Comparison of ENCODE assay signal across 24 cellular contexts in the genomic region with DNA sequence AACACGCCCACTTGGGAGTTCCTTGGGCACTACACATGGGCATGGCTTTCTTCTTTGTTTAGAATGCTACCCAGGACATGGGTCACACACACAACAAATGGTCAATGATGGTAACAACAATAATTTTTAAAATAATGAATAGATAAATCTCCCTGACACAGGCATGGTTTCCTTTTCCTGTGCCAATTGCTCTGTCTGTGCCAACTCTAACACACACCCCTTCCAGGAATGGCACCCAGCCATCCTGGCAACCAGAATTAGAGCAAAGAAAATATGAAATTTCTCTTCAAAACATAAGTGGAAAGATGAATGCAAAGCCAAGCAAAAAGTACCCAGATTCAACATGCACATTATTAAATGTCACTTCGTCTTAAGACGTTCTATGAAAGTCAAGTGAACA.
DNase-seq lines count a peak whose midpoint lies in the region; ATAC-seq, FAIRE-seq and TF ChIP-seq lines count a peak whose summit lies in the region.
"Had no signal": no experiment of that assay in that cellular context is flagged by ENCODE, and none has a peak within 500 bp of the region (broad histone marks: within the 10 kb centered on the region; RNA-seq: fewer than 3 reads in every experiment).

No MANE protein-coding gene starts in this region.

- H3K27me3 ChIP-seq in liver (ENCODE audit: control insufficient read depth in 4 of 4, insufficient read depth in 4 of 4, low read length in 3 of 4) (no peaks in the 10 kb centered on the region), HepG2 (ENCODE audit: control insufficient read depth in 1 of 2, insufficient read depth in 2 of 2, low read length in 2 of 2) (no peaks in the 10 kb centered on the region), right lobe of liver (no peaks in the 10 kb centered on the region)
- H3K27me3 ChIP-seq: BLaER1 treated with 17β-estradiol and CSF1 and Interleukin-3, amounts not matched to agents 10 nM and 100 nM had no signal

- intact Hi-C loops in HepG2 (cut with micrococcal nuclease; ENCODE audit: unreplicated experiment) = no loop called here
- intact Hi-C loops in right lobe of liver (cut with DNase I) = no loop called here

- H3K36me3 ChIP-seq in liver (ENCODE audit: control insufficient read depth in 4 of 4, insufficient read depth in 3 of 4, low read depth in 1 of 4, low read length in 3 of 4) = no peaks in the 10 kb centered on the region
- H3K36me3 ChIP-seq in HepG2 (replicated peaks in 1 of 2; ENCODE audit: control insufficient read depth in 1 of 2, insufficient read depth in 2 of 2, low read length in 2 of 2) = no peaks in the 10 kb centered on the region
- no peaks in the 10 kb centered on the region for H3K36me3 ChIP-seq in right lobe of liver
- H3K36me3 ChIP-seq: BLaER1 treated with 17β-estradiol and CSF1 and Interleukin-3, amounts not matched to agents 10 nM and 100 nM had no signal

- no peak for DNase-seq in HepG2 (ENCODE audit: low spot score)
- DNase-seq in NCI-H69 (lab: John Stamatoyannopoulos, UW) = peak; percentile 34
- DNase-seq in right lobe of liver = peak; percentile 28 to 64 (median 54)
- DNase-seq in NCI-H1694 treated with DMSO at 0.1 percent for 48 hours (lab: John Stamatoyannopoulos, UW) = no peak
- DNase-seq: AML-193; CD4-positive, alpha-beta T cell; COR-L47; DMS53; GM23248; H7; MM.1S; NCI-H2029 treated with DMSO at 0.1 percent for 48 hours; NCI-H226; NCI-H524; NCI-H82; Right ventricle myocardium superior; RPMI8226 had no signal

- H3K4me3 ChIP-seq in liver (ENCODE audit: low read depth in 1 of 3, low read length in 3 of 3) = no peak overlapping the region
- no peak overlapping the region for H3K4me3 ChIP-seq in HepG2 (replicated peaks in 1 of 3; ENCODE audit: insufficient read depth in 1 of 3, low read depth in 2 of 3, low read length in 3 of 3)
- no peak overlapping the region for H3K4me3 ChIP-seq in right lobe of liver
- H3K4me3 ChIP-seq: A549; BLaER1 treated with 17β-estradiol and CSF1 and Interleukin-3, amounts not matched to agents 10 nM and 100 nM; GM23248; K562 had no signal

- no peak for TF ChIP-seq RAD21 in liver (IDR thresholded peaks at IDR 0.05)
- TF ChIP-seq RAD21 in HepG2 (CRISPR knock-in tag; IDR thresholded peaks at IDR 0.05) = no peak

- H4K20me1 ChIP-seq in HepG2 (ENCODE audit: insufficient read depth, low read length) = no peaks in the 10 kb centered on the region
- H4K20me1 ChIP-seq: BLaER1 treated with 17β-estradiol and CSF1 and Interleukin-3, amounts not matched to agents 10 nM and 100 nM had no signal

- TF ChIP-seq POLR2A in HepG2 (IDR thresholded peaks at IDR 0.05; ENCODE audit: insufficient read depth in 1 of 2, low read depth in 2 of 2, low read length in 2 of 2) (no peak), right lobe of liver (IDR thresholded peaks at IDR 0.05) (no peak)

- ATAC-seq in HepG2 (no peak), right lobe of liver (peak; percentile 40 to 72 (median 56)), GM18520 (IDR thresholded peaks at IDR 0.05; ENCODE audit: unreplicated experiment) (no peak), HG03469 (IDR thresholded peaks at IDR 0.05; ENCODE audit: unreplicated experiment) (no peak)
- ATAC-seq: A549, K562 had no signal

- no TSS peak for BruUV-seq in HepG2 (replicated peaks; lab: Mats Ljungman, UMichigan)

- WGBS in liver = 91% methylated on average over 3 of the region's 3 CpGs
- 96% methylated on average over 3 of the region's 3 CpGs for WGBS in HepG2 (ENCODE audit: low lambda C conversion rate)
- WGBS in right lobe of liver (ENCODE audit: insufficient coverage, low coverage, low lambda C conversion rate, missing lambda C conversion rate) = 83% methylated on average over 3 of the region's 3 CpGs

- H3K9ac ChIP-seq in liver (ENCODE audit: low read depth in 1 of 2, low read length in 2 of 2) (no peak overlapping the region), HepG2 (ENCODE audit: insufficient read depth, low read depth, low read length) (no peak overlapping the region)
- H3K9ac ChIP-seq: BLaER1 treated with 17β-estradiol and CSF1 and Interleukin-3, amounts not matched to agents 10 nM and 100 nM; GM23248 had no signal

- H2AFZ ChIP-seq in HepG2 (ENCODE audit: low read length) = no peak overlapping the region
- H2AFZ ChIP-seq: GM23248 had no signal

- in situ Hi-C loops in HepG2 (cut with HindIII; ENCODE audit: extremely low pct_ligation_motif_present, low pct_unique_long_range_greater_than_20kb) = no loop called here

- H3K79me2 ChIP-seq in HepG2 (ENCODE audit: insufficient read depth, low read length) = no peaks in the 10 kb centered on the region

- H3K9me3 ChIP-seq in liver (ENCODE audit: control insufficient read depth in 4 of 4, low read length in 3 of 4) (no peaks in the 10 kb centered on the region), HepG2 (ENCODE audit: low read length) (no peaks in the 10 kb centered on the region), right lobe of liver (no peaks in the 10 kb centered on the region)
- H3K9me3 ChIP-seq: A549; BLaER1 treated with 17β-estradiol and CSF1 and Interleukin-3, amounts not matched to agents 10 nM and 100 nM had no signal

- H3K4me1 ChIP-seq in liver (ENCODE audit: control insufficient read depth in 4 of 4, insufficient read depth in 4 of 4, low read length in 3 of 4) (peaks cover 0 to 16% (median 3%) of the 10 kb centered on the region in 4 donors), HepG2 (ENCODE audit: insufficient read depth, low read length) (peaks cover 18% of the 10 kb centered on the region), right lobe of liver (no peaks in the 10 kb centered on the region)
- H3K4me1 ChIP-seq: A549 had no signal

- H3K27ac ChIP-seq in liver (ENCODE audit: low read depth in 1 of 2, low read length in 2 of 2) (no peak overlapping the region), HepG2 (ENCODE audit: extremely low read length, insufficient read depth, low read length) (no peak overlapping the region), right lobe of liver (no peak overlapping the region)
- H3K27ac ChIP-seq: A549; BLaER1 treated with 17β-estradiol and CSF1 and Interleukin-3, amounts not matched to agents 10 nM and 100 nM; GM23248 had no signal

- TF ChIP-seq EP300 in HepG2 (IDR thresholded peaks at IDR 0.05; ENCODE audit: low read depth in 2 of 2, low read length in 2 of 2) = no peak
- TF ChIP-seq EP300 in HepG2 (CRISPR knock-in tag; IDR thresholded peaks at IDR 0.05; ENCODE audit: borderline replicate concordance) = no peak

- CTCF ChIA-PET in HepG2 (lab: Yijun Ruan, JAX; ENCODE audit: low intra/inter-chr PET ratio, low total read pairs) = no interaction called here

- no peak for TF ChIP-seq CTCF in liver (IDR thresholded peaks at IDR 0.05; ENCODE audit: low read depth, low read length, missing input control)
- no peak for TF ChIP-seq CTCF in HepG2 (CRISPR knock-in tag; IDR thresholded peaks at IDR 0.05)
- no peak for TF ChIP-seq CTCF in right lobe of liver (IDR thresholded peaks at IDR 0.05)

- POLR2A ChIA-PET in HepG2 (lab: Yijun Ruan, JAX) = no interaction called here

- no peak overlapping the region for H3K4me2 ChIP-seq in HepG2 (ENCODE audit: low read depth, low read length)
- H3K4me2 ChIP-seq: A549; BLaER1 treated with 17β-estradiol and CSF1 and Interleukin-3, amounts not matched to agents 10 nM and 100 nM had no signal

- no peak for FAIRE-seq in HepG2 (lab: Jason Lieb, UNC)
- FAIRE-seq: A549, GM18507, K562 had no signal

TF ChIP-seq in liver, 16 proteins besides CTCF, POLR2A, EP300 and RAD21:
- TF ChIP-seq FOXA1 (IDR thresholded peaks at IDR 0.05) (no peak), YY1 (IDR thresholded peaks at IDR 0.05) (peak; percentile 33)

TF ChIP-seq in HepG2, 621 proteins besides CTCF, POLR2A, EP300 and RAD21 (continues in another document):
- TF ChIP-seq ZNF766 (CRISPR knock-in tag; IDR thresholded peaks at IDR 0.05; ENCODE audit: borderline replicate concordance) (no peak), ZFP36L1 (CRISPR knock-in tag; IDR thresholded peaks at IDR 0.05) (no peak), ZNF317 (CRISPR knock-in tag; IDR thresholded peaks at IDR 0.05) (no peak), MAZ (IDR thresholded peaks at IDR 0.05; ENCODE audit: borderline replicate concordance, low read depth, low read length) (no peak), MAZ (CRISPR knock-in tag; IDR thresholded peaks at IDR 0.05; ENCODE audit: low read depth) (no peak), AGO2 (optimal IDR thresholded peaks at IDR 0.05; ENCODE audit: low read depth, low read length) (no peak), SMARCC2 (IDR thresholded peaks at IDR 0.05) (no peak), SMYD3 (CRISPR knock-in tag; IDR thresholded peaks at IDR 0.05) (no peak), GATAD1 (CRISPR knock-in tag; IDR thresholded peaks at IDR 0.05) (no peak), THYN1 (CRISPR knock-in tag; IDR thresholded peaks at IDR 0.05; ENCODE audit: borderline replicate concordance, low read depth) (no peak), PITX1 (CRISPR knock-in tag; IDR thresholded peaks at IDR 0.05) (no peak), ESRRA (CRISPR knock-in tag; IDR thresholded peaks at IDR 0.05; ENCODE audit: low read depth) (no peak)
- TF ChIP-seq, protein P1, sequence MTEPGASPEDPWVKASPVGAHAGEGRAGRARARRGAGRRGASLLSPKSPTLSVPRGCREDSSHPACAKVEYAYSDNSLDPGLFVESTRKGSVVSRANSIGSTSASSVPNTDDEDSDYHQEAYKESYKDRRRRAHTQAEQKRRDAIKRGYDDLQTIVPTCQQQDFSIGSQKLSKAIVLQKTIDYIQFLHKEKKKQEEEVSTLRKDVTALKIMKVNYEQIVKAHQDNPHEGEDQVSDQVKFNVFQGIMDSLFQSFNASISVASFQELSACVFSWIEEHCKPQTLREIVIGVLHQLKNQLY (CRISPR knock-in tag; IDR thresholded peaks at IDR 0.05) = no peak
- TF ChIP-seq, protein P2, sequence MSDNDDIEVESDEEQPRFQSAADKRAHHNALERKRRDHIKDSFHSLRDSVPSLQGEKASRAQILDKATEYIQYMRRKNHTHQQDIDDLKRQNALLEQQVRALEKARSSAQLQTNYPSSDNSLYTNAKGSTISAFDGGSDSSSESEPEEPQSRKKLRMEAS (IDR thresholded peaks at IDR 0.05) = no peak
- TF ChIP-seq, protein P3, sequence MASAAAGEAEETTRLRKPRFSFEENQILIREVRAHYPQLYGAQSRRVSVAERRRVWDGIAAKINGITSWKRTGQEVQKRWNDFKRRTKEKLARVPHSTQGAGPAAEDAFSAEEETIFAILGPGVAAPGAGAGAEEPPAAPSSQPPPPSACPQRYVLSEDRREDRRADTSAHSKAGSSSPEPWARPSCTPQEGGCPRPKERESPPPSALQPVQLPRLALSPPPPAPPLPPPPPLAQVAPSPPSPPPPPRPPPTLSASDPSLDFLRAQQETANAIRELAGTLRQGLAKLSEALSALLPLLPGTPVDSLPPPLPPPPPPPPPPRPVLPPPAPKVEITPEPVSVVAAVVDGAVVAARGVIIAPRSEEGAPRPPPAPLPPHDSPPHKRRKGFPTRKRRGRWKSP (CRISPR knock-in tag; IDR thresholded peaks at IDR 0.05) = no peak

Comparison
In these comparisons a context has a peak if more than half of its experiments do, and no peak if none do; other contexts are left out.
1. ATAC-seq: peak in right lobe of liver (4 of 4); none in HepG2 (single experiment), GM18520 (single experiment) and HG03469 (single experiment).
2. DNase-seq: peak in NCI-H69 (single experiment) and right lobe of liver (3 of 3); none in HepG2 (single experiment) and NCI-H1694 treated with DMSO at 0.1 percent for 48 hours (single experiment).